ENCODE assay signal across 8 cellular contexts in the genomic region with DNA sequence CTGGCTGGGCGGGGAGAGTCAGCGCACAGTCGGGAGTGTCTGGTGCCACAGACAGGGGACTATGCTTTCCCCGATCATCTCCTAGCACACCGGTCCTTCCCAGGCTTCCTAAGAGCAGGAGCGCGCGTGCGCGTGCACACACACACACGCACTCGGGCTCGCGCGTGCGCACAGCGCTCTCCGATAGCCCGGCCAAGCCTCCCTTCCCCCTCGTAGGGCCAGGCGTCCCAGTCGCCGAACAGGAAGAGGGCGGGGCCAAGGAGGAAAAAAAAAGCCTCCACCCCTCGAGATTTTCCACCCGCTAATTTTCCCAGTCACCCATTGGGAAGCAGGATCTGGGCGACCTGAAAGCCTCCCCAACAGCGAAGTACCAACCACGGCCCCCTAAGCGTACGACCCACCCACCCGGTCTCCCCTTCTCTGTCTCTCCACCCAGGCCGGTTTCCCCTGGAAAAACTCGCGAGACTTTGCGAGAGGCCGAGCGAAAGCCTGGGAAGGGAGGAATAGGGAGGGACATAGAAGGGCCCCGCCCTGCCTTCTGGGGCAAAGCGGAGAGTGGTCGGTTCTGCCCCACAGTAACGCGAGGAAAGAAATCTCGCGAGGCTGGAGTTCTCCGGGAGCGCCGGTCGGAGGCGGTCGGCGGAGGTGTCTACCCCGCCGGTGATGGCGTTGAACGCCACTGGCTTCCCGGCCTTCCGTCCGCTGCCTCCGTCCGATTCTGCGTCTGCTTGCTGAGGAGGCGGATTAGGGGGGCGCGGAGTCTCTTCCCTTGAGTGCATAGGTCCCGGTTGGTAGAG. TPM values are rescaled to one million over a fixed set of nuclear protein-coding genes. Genes with fewer than 3 reads are reported as not detected.
DNase-seq lines count a peak whose midpoint lies in the region; ATAC-seq and TF ChIP-seq lines count a peak whose summit lies in the region.

A gene (plus strand): TSS at position 608 of the 797 bp plus-strand sequence. CDS start 15,689 bp downstream, outside the sequence.
A gene with protein sequence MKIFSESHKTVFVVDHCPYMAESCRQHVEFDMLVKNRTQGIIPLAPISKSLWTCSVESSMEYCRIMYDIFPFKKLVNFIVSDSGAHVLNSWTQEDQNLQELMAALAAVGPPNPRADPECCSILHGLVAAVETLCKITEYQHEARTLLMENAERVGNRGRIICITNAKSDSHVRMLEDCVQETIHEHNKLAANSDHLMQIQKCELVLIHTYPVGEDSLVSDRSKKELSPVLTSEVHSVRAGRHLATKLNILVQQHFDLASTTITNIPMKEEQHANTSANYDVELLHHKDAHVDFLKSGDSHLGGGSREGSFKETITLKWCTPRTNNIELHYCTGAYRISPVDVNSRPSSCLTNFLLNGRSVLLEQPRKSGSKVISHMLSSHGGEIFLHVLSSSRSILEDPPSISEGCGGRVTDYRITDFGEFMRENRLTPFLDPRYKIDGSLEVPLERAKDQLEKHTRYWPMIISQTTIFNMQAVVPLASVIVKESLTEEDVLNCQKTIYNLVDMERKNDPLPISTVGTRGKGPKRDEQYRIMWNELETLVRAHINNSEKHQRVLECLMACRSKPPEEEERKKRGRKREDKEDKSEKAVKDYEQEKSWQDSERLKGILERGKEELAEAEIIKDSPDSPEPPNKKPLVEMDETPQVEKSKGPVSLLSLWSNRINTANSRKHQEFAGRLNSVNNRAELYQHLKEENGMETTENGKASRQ (minus strand): TSS at position 119 of the 797 bp plus-strand sequence. CDS start 1,178 bp downstream, outside the sequence.

- peak within 1 kb of the TSS; percentile 93 for H2AFZ ChIP-seq in PC-9

- H3K36me3 ChIP-seq in PC-9 (ENCODE audit: low read depth) (peaks cover 17% of the 10 kb centered on the region), mucosa of rectum (ENCODE audit: control insufficient read depth in 2 of 2, insufficient read depth in 2 of 2, low read length in 2 of 2) (no peaks in the 10 kb centered on the region)

- peaks cover 19% of the 10 kb centered on the region for H3F3A ChIP-seq in PC-9 (ENCODE audit: insufficient read depth, low read depth)

- peaks cover 93% of the 10 kb centered on the region for H3K79me2 ChIP-seq in PC-9 (ENCODE audit: low read depth)

- intact Hi-C loops in PC-9 (cut with micrococcal nuclease; ENCODE audit: unreplicated experiment), result loop anchor here (1.0 to 10.0 kb wide), 3 partner anchors 76 to 447 kb away; a partner anchor contains a TSS

- H3K4me1 ChIP-seq in PC-9 (replicated peaks; ENCODE audit: insufficient read depth) (peaks cover 40% of the 10 kb centered on the region), mucosa of rectum (ENCODE audit: control insufficient read depth in 2 of 2, insufficient read depth in 2 of 2, low read length in 2 of 2) (peaks cover 24 to 25% of the 10 kb centered on the region in 2 donors)

- CTCF ChIA-PET in PC-9 (lab: Charles Lee), result no interaction called here

- peak; percentile 95 for DNase-seq in DMS153 (lab: John Stamatoyannopoulos, UW)
- DNase-seq in Jurkat, Clone E6-1 (ENCODE audit: low read depth, low spot score), result peak; percentile 97
- DNase-seq in PC-9, result peak; percentile 94 to 100
- DNase-seq in activated T-cell treated with anti-CD3 and anti-CD28 coated beads, Interleukin-2, amount 50 U/mL, for 1 hour, result peak; percentile 93
- DNase-seq in epithelial cell of proximal tubule (ENCODE audit: low read depth), result peak; percentile 88
- peak; percentile 98 for DNase-seq in stimulated activated CD8-positive, alpha-beta memory T cell treated with anti-CD3 and anti-CD28 coated beads, Interleukin-4, amount 100 ng/mL, for 48 hours

- H4K20me1 ChIP-seq in PC-9 (ENCODE audit: insufficient read depth), result peaks cover 6% of the 10 kb centered on the region; the same call in 1 of the 2 replicates

- H3K9me3 ChIP-seq in PC-9 (ENCODE audit: insufficient read depth, low read depth) (no peaks in the 10 kb centered on the region), mucosa of rectum (ENCODE audit: control insufficient read depth in 2 of 2, low read length in 2 of 2) (no peaks in the 10 kb centered on the region)

- H3K27me3 ChIP-seq in PC-9 (ENCODE audit: insufficient read depth, low read depth), result no peaks in the 10 kb centered on the region
- H3K27me3 ChIP-seq in mucosa of rectum (ENCODE audit: control insufficient read depth in 2 of 2, insufficient read depth in 2 of 2, low read length in 2 of 2), result no peaks in the 10 kb centered on the region

- H3K27ac ChIP-seq in PC-9, result peak within 1 kb of the TSS; percentile 92
- peak within 1 kb of the TSS; percentile 92 to 96 for H3K27ac ChIP-seq in mucosa of rectum (ENCODE audit: low read depth in 2 of 2, low read length in 2 of 2)

- POLR2A ChIA-PET in PC-9 (lab: Charles Lee; ENCODE audit: unreplicated experiment), result interaction anchor here (0.7 kb wide), 1 partner anchor 368 kb away, joined by 7 read pairs; no protein-coding TSS in a partner anchor

- H3K9me2 ChIP-seq in PC-9 (ENCODE audit: insufficient read depth), result no peaks in the 10 kb centered on the region

- peak within 1 kb of the TSS; percentile 92 for H3K4me3 ChIP-seq in Jurkat, Clone E6-1 (ENCODE audit: low read length)
- H3K4me3 ChIP-seq in PC-9 (peak within 1 kb of the TSS; percentile 90), epithelial cell of proximal tubule (ENCODE audit: low read depth, low read length) (peak within 1 kb of the TSS; percentile 83), mucosa of rectum (ENCODE audit: low read length in 2 of 2) (peak within 1 kb of the TSS; percentile 94 to 99)

- BruUV-seq in PC-9 (replicated peaks; lab: Mats Ljungman, UMichigan), result no TSS peak

- TF ChIP-seq CTCF in PC-9 (conservative IDR thresholded peaks at IDR 0.05) (no peak), epithelial cell of proximal tubule (conservative IDR thresholded peaks at IDR 0.05; ENCODE audit: low read depth, low read length) (no peak)

- peak; percentile 81 for ATAC-seq in GM21619 (IDR thresholded peaks at IDR 0.05; ENCODE audit: unreplicated experiment)

- H3K9ac ChIP-seq in mucosa of rectum (ENCODE audit: low read depth in 1 of 2, low read length in 2 of 2), result peak within 1 kb of the TSS; percentile 92 to 98

- H3K4me2 ChIP-seq in PC-9, result peak within 1 kb of the TSS; percentile 87

RNA-seq across cellular contexts. Expression of the first gene that starts in this region (rescaled TPM):
- 28.1 TPM for polyA plus RNA-seq in Jurkat, Clone E6-1 (2012; ENCODE audit: insufficient read depth, insufficient read length)
- total RNA-seq in PC-9 (2021) (38.8 and 45.7 TPM in 2 replicates), epithelial cell of proximal tubule (27.3 and 31.2 TPM in 2 replicates)

RNA-seq across cellular contexts. Expression of the second gene that starts in this region (rescaled TPM):
- 57.3 TPM for polyA plus RNA-seq in Jurkat, Clone E6-1 (2012; ENCODE audit: insufficient read depth, insufficient read length)
- total RNA-seq in PC-9 (2021) (34.4 and 40.8 TPM in 2 replicates), epithelial cell of proximal tubule (33.6 and 42.6 TPM in 2 replicates)

Comparison
In these comparisons a context has a peak if more than half of its experiments do, and no peak if none do; other contexts are left out.
1. Peak in every context shown above with its lines: DNase-seq, ATAC-seq, H3K4me3 ChIP-seq and H3K27ac ChIP-seq.